In genomic region chr2:69380072-69380917, GRCh38 we compare ENCODE assay signal across 17 cellular contexts. TPM values are rescaled to one million over a fixed set of nuclear protein-coding genes. Genes with fewer than 3 reads are reported as not detected.
DNase-seq lines count a peak whose midpoint lies in the region; ATAC-seq and TF ChIP-seq lines count a peak whose summit lies in the region.
"Had no signal": no experiment of that assay in that cellular context is flagged by ENCODE, and none has a peak within 500 bp of the region (broad histone marks: within the 10 kb centered on the region; RNA-seq: fewer than 3 reads in every experiment).

No MANE protein-coding gene starts in this region.

- H3K27ac Mint-ChIP-seq in stimulated activated naive CD8-positive, alpha-beta T cell treated with anti-CD3 and anti-CD28 coated beads, Interleukin-15, Interleukin-2, amounts not matched to agents 100 ng/mL and 50 ng/mL, for 24 hours: peak overlapping the region; percentile 6
- peak overlapping the region; percentile 74 for H3K27ac Mint-ChIP-seq in T-helper 17 cell
- H3K27ac Mint-ChIP-seq in mesothelial cell of epicardium: no peak overlapping the region

- H3K36me3 Mint-ChIP-seq in stimulated activated naive CD8-positive, alpha-beta T cell treated with anti-CD3 and anti-CD28 coated beads, Interleukin-15, Interleukin-2, amounts not matched to agents 100 ng/mL and 50 ng/mL, for 24 hours (ENCODE audit: low read depth): peaks cover 20% of the 10 kb centered on the region
- H3K36me3 Mint-ChIP-seq in T-helper 17 cell (ENCODE audit: low read depth): peaks cover 11% of the 10 kb centered on the region
- H3K36me3 Mint-ChIP-seq in mesothelial cell of epicardium: peaks cover 14% of the 10 kb centered on the region

- no peak overlapping the region for H3K4me3 Mint-ChIP-seq in stimulated activated naive CD8-positive, alpha-beta T cell treated with anti-CD3 and anti-CD28 coated beads, Interleukin-15, Interleukin-2, amounts not matched to agents 100 ng/mL and 50 ng/mL, for 24 hours
- no peak overlapping the region for H3K4me3 Mint-ChIP-seq in T-helper 17 cell
- H3K4me3 Mint-ChIP-seq in mesothelial cell of epicardium: no peak overlapping the region

- H3K9me3 ChIP-seq in T-helper 17 cell (ENCODE audit: control insufficient read depth, low read length, poor library complexity, severe bottlenecking) (no peaks in the 10 kb centered on the region), upper lobe of right lung (no peaks in the 10 kb centered on the region)
- H3K9me3 ChIP-seq: gastroesophageal sphincter, SJCRH30 had no signal

- H3K27me3 Mint-ChIP-seq in stimulated activated naive CD8-positive, alpha-beta T cell treated with anti-CD3 and anti-CD28 coated beads, Interleukin-15, Interleukin-2, amounts not matched to agents 100 ng/mL and 50 ng/mL, for 24 hours: no peaks in the 10 kb centered on the region
- H3K27me3 Mint-ChIP-seq in T-helper 17 cell (no peaks in the 10 kb centered on the region), mesothelial cell of epicardium (ENCODE audit: low read depth) (no peaks in the 10 kb centered on the region)

- ATAC-seq in stimulated activated naive CD8-positive, alpha-beta T cell treated with anti-CD3 and anti-CD28 coated beads, Interleukin-15, Interleukin-2, amounts not matched to agents 100 U/mL and 50 U/mL, for 24 hours: no peak
- ATAC-seq in T-helper 17 cell (no peak), upper lobe of right lung (peak; percentile 84), HG03460 (IDR thresholded peaks at IDR 0.05; ENCODE audit: unreplicated experiment) (no peak)
- ATAC-seq: gastroesophageal sphincter had no signal

- H3K4me1 ChIP-seq in upper lobe of right lung: peaks cover 29% of the 10 kb centered on the region
- H3K4me1 ChIP-seq: SJCRH30 had no signal

- no peak overlapping the region for H3K4me3 ChIP-seq in fibroblast of the aortic adventitia (ENCODE audit: low read depth, low read length)
- no peak overlapping the region for H3K4me3 ChIP-seq in upper lobe of right lung
- H3K4me3 ChIP-seq: gastroesophageal sphincter, SJCRH30 had no signal

- H3K27me3 ChIP-seq in upper lobe of right lung: no peaks in the 10 kb centered on the region
- H3K27me3 ChIP-seq: gastroesophageal sphincter, SJCRH30 had no signal

- peaks cover 49% of the 10 kb centered on the region for H3K4me1 Mint-ChIP-seq in stimulated activated naive CD8-positive, alpha-beta T cell treated with anti-CD3 and anti-CD28 coated beads, Interleukin-15, Interleukin-2, amounts not matched to agents 100 ng/mL and 50 ng/mL, for 24 hours (ENCODE audit: low read depth)
- peaks cover 32% of the 10 kb centered on the region for H3K4me1 Mint-ChIP-seq in T-helper 17 cell
- peaks cover 19% of the 10 kb centered on the region for H3K4me1 Mint-ChIP-seq in mesothelial cell of epicardium

- intact Hi-C loops in upper lobe of right lung (cut with DNase I): no loop called here

- TF ChIP-seq CTCF in fibroblast of the aortic adventitia (IDR thresholded peaks at IDR 0.05; ENCODE audit: insufficient read depth, low read length) (no peak), upper lobe of right lung (IDR thresholded peaks at IDR 0.05) (no peak), mesothelial cell of epicardium (IDR thresholded peaks at IDR 0.05; ENCODE audit: unreplicated experiment) (no peak)

- no peaks in the 10 kb centered on the region for H3K9me3 Mint-ChIP-seq in stimulated activated naive CD8-positive, alpha-beta T cell treated with anti-CD3 and anti-CD28 coated beads, Interleukin-15, Interleukin-2, amounts not matched to agents 100 ng/mL and 50 ng/mL, for 24 hours
- no peaks in the 10 kb centered on the region for H3K9me3 Mint-ChIP-seq in mesothelial cell of epicardium
- H3K9me3 Mint-ChIP-seq: activated T-helper 2 cell treated with anti-CD3 and anti-CD28 coated beads, Interferon-gamma antibody, Interleukin-2, Interleukin-4, amounts not matched to agents 10 μg/mL and 5 μg/mL and 100 μg/mL, durations not matched to agents 14 hours and 24 hours and 36 hours had no signal

- DNase-seq in stimulated activated naive CD8-positive, alpha-beta T cell treated with anti-CD3 and anti-CD28 coated beads, Interleukin-15, Interleukin-2, amounts not matched to agents 100 U/mL and 50 U/mL, for 24 hours: no peak
- no peak for DNase-seq in T-helper 17 cell
- peak; percentile 22 for DNase-seq in fibroblast of the aortic adventitia (ENCODE audit: low read depth)
- peak; percentile 87 for DNase-seq in upper lobe of right lung
- DNase-seq in mesothelial cell of epicardium (ENCODE audit: low spot score in 2 of 2, unreplicated experiment in 2 of 2): no peak
- DNase-seq in SKM-1 treated with dmso at 0.1 percent for 144 hours (lab: John Stamatoyannopoulos, UW; ENCODE audit: unreplicated experiment): no peak
- DNase-seq: amniotic stem cell, cerebellar nuclear complex, DMS153, mammary epithelial cell, NCI-H1694, SJCRH30, T1000 had no signal

- no peak overlapping the region for H3K27ac ChIP-seq in upper lobe of right lung
- H3K27ac ChIP-seq: gastroesophageal sphincter, SJCRH30 had no signal

- H3K36me3 ChIP-seq in upper lobe of right lung: no peaks in the 10 kb centered on the region
- H3K36me3 ChIP-seq: gastroesophageal sphincter had no signal

RNA-seq across cellular contexts. Expression of gene GFPT1, which starts 6.7 kb away (rescaled TPM):
- total RNA-seq in T-helper 17 cell: 10 to 100 TPM; 15.1 to 18.7 TPM
- total RNA-seq in fibroblast of the aortic adventitia (ENCODE audit: low replicate concordance): 47.4 and 72.0 TPM in 2 replicates
- total RNA-seq in upper lobe of right lung: 68.2 TPM
- total RNA-seq in mesothelial cell of epicardium: 49.5 to 52.7 TPM (median 50.4 TPM) in 3 replicates

RNA-seq across cellular contexts. Expression of gene NFU1, which starts 56.9 kb away (rescaled TPM):
- total RNA-seq in T-helper 17 cell (10 to 100 TPM; 17.8 to 23.2 TPM), fibroblast of the aortic adventitia (ENCODE audit: low replicate concordance) (54.0 and 171 TPM in 2 replicates), upper lobe of right lung (42.9 TPM), mesothelial cell of epicardium (31.9 to 35.6 TPM (median 34.7 TPM) in 3 replicates)

Comparison
In these comparisons a context has a peak if more than half of its experiments do, and no peak if none do; other contexts are left out.
1. DNase-seq: peak in fibroblast of the aortic adventitia (single experiment) and upper lobe of right lung (single experiment); none in stimulated activated naive CD8-positive, alpha-beta T cell treated with anti-CD3 and anti-CD28 coated beads, Interleukin-15, Interleukin-2, amounts not matched to agents 100 U/mL and 50 U/mL, for 24 hours (single experiment), T-helper 17 cell (0 of 3), mesothelial cell of epicardium (0 of 2) and SKM-1 treated with dmso at 0.1 percent for 144 hours (single experiment).